14 cellular contexts compared by ENCODE assay signal in the genomic region with DNA sequence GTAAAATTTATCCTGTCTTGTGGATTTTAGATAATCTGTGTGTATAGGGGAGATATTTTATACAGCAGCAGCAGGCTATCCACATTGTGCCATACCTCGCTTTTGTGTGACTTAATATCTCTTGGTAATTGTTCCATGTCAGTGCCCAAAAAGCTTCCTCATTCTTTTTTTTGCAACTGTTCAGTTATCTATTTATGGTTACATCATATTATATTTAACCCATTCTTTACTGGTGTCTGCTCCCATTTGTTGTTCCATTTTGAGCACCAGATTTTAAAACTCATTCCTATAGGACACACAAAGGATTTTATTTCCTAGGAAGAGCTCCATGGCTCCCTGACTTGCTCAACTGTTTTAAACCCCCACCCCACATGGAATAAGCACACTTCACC.
DNase-seq lines count a peak whose midpoint lies in the region; ATAC-seq and TF ChIP-seq lines count a peak whose summit lies in the region.
"Had no signal": no experiment of that assay in that cellular context is flagged by ENCODE, and none has a peak within 500 bp of the region (broad histone marks: within the 10 kb centered on the region; RNA-seq: fewer than 3 reads in every experiment).

No MANE protein-coding gene starts in this region.

- no TSS peak for BruUV-seq in PC-3 (replicated peaks; lab: Mats Ljungman, UMichigan)

- H3F3A ChIP-seq in PC-3 (ENCODE audit: low read length, unreplicated experiment): no peaks in the 10 kb centered on the region

- H3K9me2 ChIP-seq in PC-3 (replicated peaks; ENCODE audit: low read length): no peaks in the 10 kb centered on the region

- H3K79me2 ChIP-seq in PC-3 (ENCODE audit: low read length): no peaks in the 10 kb centered on the region

- H3K4me1 Mint-ChIP-seq in CD4-positive, alpha-beta memory T cell: peaks cover 68 to 94% (median 79%) of the 10 kb centered on the region in 4 donors
- H3K4me1 Mint-ChIP-seq in T-cell (peaks cover 85 to 93% (median 92%) of the 10 kb centered on the region in 3 donors), immature natural killer cell (peaks cover 83 to 86% of the 10 kb centered on the region in 2 donors)

- intact Hi-C loops in CD4-positive, alpha-beta memory T cell (cut with micrococcal nuclease): loop anchor here (1.0 kb wide), 1 partner anchor 87 kb away; a partner anchor contains a TSS
- intact Hi-C loops in PC-3 (cut with micrococcal nuclease): no loop called here

- no peaks in the 10 kb centered on the region for H3K27me3 Mint-ChIP-seq in CD4-positive, alpha-beta memory T cell
- H3K27me3 Mint-ChIP-seq in T-cell: no peaks in the 10 kb centered on the region
- H3K27me3 Mint-ChIP-seq in immature natural killer cell (ENCODE audit: low read depth in 3 of 3): peaks cover 5 to 10% (median 9%) of the 10 kb centered on the region in 3 donors

- H3K9me3 Mint-ChIP-seq in CD4-positive, alpha-beta memory T cell: peaks cover 0 to 2% (median 0%) of the 10 kb centered on the region in 8 donors
- H3K9me3 Mint-ChIP-seq in T-cell (no peaks in the 10 kb centered on the region), immature natural killer cell (no peaks in the 10 kb centered on the region)

- H3K27ac Mint-ChIP-seq in CD4-positive, alpha-beta memory T cell: peak overlapping the region; percentile 93 to 98 (median 96)
- H3K27ac Mint-ChIP-seq in T-cell (peak overlapping the region; percentile 98), immature natural killer cell (peak overlapping the region; percentile 91 to 98 (median 97))

- H3K36me3 ChIP-seq in CD4-positive, alpha-beta memory T cell (ENCODE audit: insufficient read depth, low read length): no peaks in the 10 kb centered on the region
- no peaks in the 10 kb centered on the region for H3K36me3 ChIP-seq in PC-3 (ENCODE audit: low read depth, low read length)

- DNase-seq in CD4-positive, alpha-beta memory T cell: no peak
- DNase-seq in T-cell: no peak
- no peak for DNase-seq in immature natural killer cell
- no peak for DNase-seq in NCI-H774 (lab: John Stamatoyannopoulos, UW)
- DNase-seq in NCI-H510A (lab: John Stamatoyannopoulos, UW): no peak
- no peak for DNase-seq in PC-3
- DNase-seq: activated CD8-positive, alpha-beta memory T cell treated with anti-CD3 and anti-CD28 coated beads, Interleukin-2, amount 50 U/mL, for 48 hours; body of pancreas; Caco-2; NCI-H1930 had no signal

- H3K4me3 ChIP-seq in CD4-positive, alpha-beta memory T cell (ENCODE audit: low read length in 2 of 2): peak overlapping the region; percentile 32 to 37
- H3K4me3 ChIP-seq in PC-3 (ENCODE audit: low read length): no peak overlapping the region
- H3K4me3 ChIP-seq: body of pancreas had no signal

- peak; percentile 41 for ATAC-seq in HG03175 (IDR thresholded peaks at IDR 0.05; ENCODE audit: unreplicated experiment)
- no peak for ATAC-seq in T-cell (replicated peaks in 1 of 4)
- ATAC-seq in GM21717 (IDR thresholded peaks at IDR 0.05; ENCODE audit: unreplicated experiment): no peak
- no peak for ATAC-seq in PC-3
- ATAC-seq: body of pancreas, sciatic nerve had no signal

- no peak overlapping the region for H2AFZ ChIP-seq in PC-3 (ENCODE audit: low read length)

- POLR2A ChIA-PET in CD4-positive, alpha-beta memory T cell (lab: Charles Lee; ENCODE audit: partially characterized antibody): interaction anchor here (0.7 to 19.4 kb wide), 22 partner anchors 9 to 973 kb away, joined by 3 to 520 read pairs (median 6); a partner anchor contains a TSS
- POLR2A ChIA-PET in T-cell (lab: Charles Lee): interaction anchor here (0.6 to 1.6 kb wide), 5 partner anchors 21 to 100 kb away, joined by 3 to 7 read pairs (median 4); no protein-coding TSS in a partner anchor
- POLR2A ChIA-PET in PC-3 (lab: Charles Lee; ENCODE audit: unreplicated experiment): no interaction called here

- H3K9ac ChIP-seq in PC-3 (ENCODE audit: low read length): no peak overlapping the region

- no peaks in the 10 kb centered on the region for H3K27me3 ChIP-seq in CD4-positive, alpha-beta memory T cell (ENCODE audit: insufficient read depth, low read length)
- H3K27me3 ChIP-seq in PC-3 (ENCODE audit: low read length): peaks cover 68% of the 10 kb centered on the region
- H3K27me3 ChIP-seq: body of pancreas had no signal

- CTCF ChIA-PET in CD4-positive, alpha-beta memory T cell (lab: Charles Lee; ENCODE audit: partially characterized antibody): interaction anchor here (0.8 to 19.7 kb wide), 16 partner anchors 8 to 176 kb away, joined by 3 to 451 read pairs (median 5); a partner anchor contains a TSS
- CTCF ChIA-PET in T-cell (lab: Charles Lee) (interaction anchor here (0.8 to 5.0 kb wide), 14 partner anchors 8 to 119 kb away, joined by 3 to 90 read pairs (median 4); a partner anchor contains a TSS), PC-3 (lab: Charles Lee) (interaction anchor here (0.6 kb wide), 1 partner anchor 14 kb away, joined by 3 read pairs; no protein-coding TSS in a partner anchor)

- peaks cover 98% of the 10 kb centered on the region for H3K4me1 ChIP-seq in CD4-positive, alpha-beta memory T cell (ENCODE audit: insufficient read depth, low read length)
- no peaks in the 10 kb centered on the region for H3K4me1 ChIP-seq in PC-3 (ENCODE audit: insufficient read depth, low read length)
- H3K4me1 ChIP-seq: body of pancreas, Caco-2 had no signal

- peak overlapping the region; percentile 82 to 91 (median 86) for H3K4me3 Mint-ChIP-seq in CD4-positive, alpha-beta memory T cell
- H3K4me3 Mint-ChIP-seq in T-cell: peak overlapping the region; percentile 69 to 85 (median 78)
- peak overlapping the region; percentile 82 to 95 (median 89) for H3K4me3 Mint-ChIP-seq in immature natural killer cell
- H3K4me3 Mint-ChIP-seq: neural crest cell had no signal

- peak overlapping the region; percentile 59 for H3K27ac ChIP-seq in CD4-positive, alpha-beta memory T cell (ENCODE audit: low read depth, low read length)
- no peak overlapping the region for H3K27ac ChIP-seq in PC-3 (ENCODE audit: low read length)
- H3K27ac ChIP-seq: body of pancreas had no signal

- no peak for TF ChIP-seq CTCF in PC-3 (conservative IDR thresholded peaks at IDR 0.05; ENCODE audit: low read depth, low read length)

- no peaks in the 10 kb centered on the region for H4K20me1 ChIP-seq in PC-3 (ENCODE audit: low read length)

- no peaks in the 10 kb centered on the region for H3K36me3 Mint-ChIP-seq in CD4-positive, alpha-beta memory T cell
- H3K36me3 Mint-ChIP-seq in T-cell (no peaks in the 10 kb centered on the region), immature natural killer cell (no peaks in the 10 kb centered on the region)

- H3K9me3 ChIP-seq in CD4-positive, alpha-beta memory T cell (ENCODE audit: control insufficient read depth in 1 of 2, low read length in 2 of 2): no peaks in the 10 kb centered on the region
- H3K9me3 ChIP-seq in PC-3 (ENCODE audit: low read length): no peaks in the 10 kb centered on the region
- H3K9me3 ChIP-seq: body of pancreas, Caco-2 had no signal

- H3K4me2 ChIP-seq in PC-3 (ENCODE audit: low read length): no peak overlapping the region
